18 cellular contexts compared by ENCODE assay signal in genomic region chr18:23387265-23387664, GRCh38.
"Had no signal": no experiment of that assay in that cellular context is flagged by ENCODE, and none has a peak within 500 bp of the region (broad histone marks: within the 10 kb centered on the region; RNA-seq: fewer than 3 reads in every experiment).

No MANE protein-coding gene starts in this region.

- DNase-seq: activated CD4-positive, alpha-beta T cell treated with anti-CD3 and anti-CD28 coated beads, Interleukin-2, amount 10 ng/mL, durations not matched to agents 24 days and 14 days; activated CD4-positive, CD25-positive, alpha-beta regulatory T cell; activated CD8-positive, alpha-beta memory T cell treated with anti-CD3 and anti-CD28 coated beads, Interleukin-2, amount 50 U/mL, for 48 hours; activated CD8-positive, alpha-beta T cell treated with anti-CD3 and anti-CD28 coated beads, Interleukin-2, amount 10 ng/mL, durations not matched to agents 7 days and 5 days; activated gamma-delta T cell; activated T-cell treated with anti-CD3 and anti-CD28 coated beads, Interleukin-2, amount 50 U/mL, for 72 hours; amniotic stem cell; body of pancreas; caudate nucleus; colonic mucosa; hippocampal formation; mammary epithelial cell; naive B cell; ovary; upper lobe of right lung had no signal

- H3K9me3 ChIP-seq: body of pancreas, colonic mucosa, esophagus muscularis mucosa, ovary, upper lobe of right lung had no signal

- ATAC-seq: activated CD8-positive, alpha-beta T cell treated with anti-CD3 and anti-CD28 coated beads, Interleukin-2, amount 10 ng/mL, durations not matched to agents 7 days and 5 days; activated T-cell treated with anti-CD3 and anti-CD28 coated beads, Interleukin-2, amount 50 U/mL, for 72 hours; body of pancreas; left lobe of liver; sciatic nerve; upper lobe of right lung had no signal

- H3K36me3 ChIP-seq: colonic mucosa, ovary, upper lobe of right lung had no signal

- H3K4me1 ChIP-seq: body of pancreas, colonic mucosa, upper lobe of right lung had no signal

- H3K4me3 ChIP-seq: body of pancreas, colonic mucosa, esophagus muscularis mucosa, ovary, upper lobe of right lung had no signal

- H3K27me3 ChIP-seq: body of pancreas, colonic mucosa, esophagus muscularis mucosa, ovary, upper lobe of right lung had no signal

- H3K27ac ChIP-seq: body of pancreas, colonic mucosa, esophagus muscularis mucosa, ovary, upper lobe of right lung had no signal
